In genomic region chr13:107563099-107563925, GRCh38 we compare ENCODE assay signal across 1 cellular context.
A peak's percentile ranks its signal among the peaks of the same experiment; 100 is the strongest.
TF ChIP-seq lines count a peak whose summit lies in the region.

No MANE protein-coding gene starts in this region.

TF ChIP-seq in SK-N-SH, 30 proteins besides CTCF, POLR2A, EP300 and RAD21:
- TF ChIP-seq RCOR1 (IDR thresholded peaks at IDR 0.05; ENCODE audit: low read length) (0 out of 2 replicates have a peak, but pooled peaks have one; percentile 15), USF2 (IDR thresholded peaks at IDR 0.05; ENCODE audit: borderline replicate concordance, low read depth, low read length) (no peak)
